8 cellular contexts compared by ENCODE assay signal in the genomic region with DNA sequence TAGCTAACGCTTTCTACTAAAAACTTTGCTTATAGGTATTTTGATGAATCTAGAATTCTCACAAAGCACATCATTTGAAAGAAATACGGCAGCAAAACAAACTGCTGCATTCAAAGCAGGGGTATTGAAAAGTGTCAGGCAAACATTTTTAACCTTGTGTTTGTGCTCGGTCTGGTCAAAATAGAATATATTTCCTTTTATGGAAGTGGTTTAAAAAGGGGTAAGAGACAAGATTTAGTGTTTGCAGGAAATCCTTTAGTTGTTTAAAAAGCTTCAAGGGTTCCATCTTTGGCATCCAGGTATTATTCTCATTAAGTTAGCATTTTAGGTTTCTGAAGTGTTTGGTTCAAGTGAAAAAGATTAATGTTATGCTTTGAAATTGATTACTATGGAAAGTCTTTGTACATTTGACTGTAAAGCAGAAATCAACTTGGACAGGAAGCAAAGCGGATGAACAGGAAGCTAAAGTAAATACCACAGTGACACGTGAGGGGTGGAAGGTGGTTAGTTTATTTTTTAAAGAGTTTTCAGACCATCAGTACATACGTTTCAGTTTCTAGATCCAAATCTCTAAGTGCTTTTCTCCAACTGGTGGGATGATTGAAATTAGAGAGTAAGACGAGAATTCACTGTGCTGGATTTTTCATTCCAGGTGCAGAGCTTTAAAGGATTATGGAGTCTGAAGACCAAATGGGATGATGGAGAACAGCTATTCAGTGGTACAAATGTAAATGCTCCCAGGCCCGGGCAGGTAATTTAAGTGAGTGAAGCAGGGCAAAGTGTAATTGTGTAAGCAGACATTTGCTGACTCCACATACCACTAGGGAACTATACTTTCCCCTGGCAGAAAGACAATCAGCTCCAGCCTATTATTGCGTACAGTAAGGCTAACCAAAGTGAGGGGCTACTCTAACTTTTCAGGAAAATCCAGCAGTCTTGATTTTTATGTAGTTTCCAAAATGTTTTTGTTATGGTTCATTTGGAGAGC.
A peak's percentile ranks its signal among the peaks of the same experiment; 100 is the strongest.
DNase-seq lines count a peak whose midpoint lies in the region; ATAC-seq and TF ChIP-seq lines count a peak whose summit lies in the region.

No MANE protein-coding gene starts in this region.

- H3K9me3 ChIP-seq in BLaER1 treated with 17β-estradiol and CSF1 and Interleukin-3, amounts not matched to agents 10 nM and 100 nM (replicated peaks in 1 of 11), result peaks cover 0 to 30% (median 13%) of the 10 kb centered on the region in 11 experiments; a peak in 17 of 22 replicates
- H3K9me3 ChIP-seq in MG63 (no peaks in the 10 kb centered on the region), colonic mucosa (no peaks in the 10 kb centered on the region)

- intact Hi-C loops in colonic mucosa (cut with DNase I), result no loop called here

- H3K4me1 ChIP-seq in BLaER1 treated with 17β-estradiol and CSF1 and Interleukin-3, amounts not matched to agents 10 nM and 100 nM, result peaks cover 20 to 37% (median 30%) of the 10 kb centered on the region in 10 experiments
- peaks cover 4% of the 10 kb centered on the region for H3K4me1 ChIP-seq in colonic mucosa

- H3K4me2 ChIP-seq in BLaER1 treated with 17β-estradiol and CSF1 and Interleukin-3, amounts not matched to agents 10 nM and 100 nM, result peak overlapping the region; percentile 67 to 91 (median 78)

- ATAC-seq in HG03175 (IDR thresholded peaks at IDR 0.05; ENCODE audit: unreplicated experiment), result peak; percentile 95

- H3K27ac ChIP-seq in BLaER1 treated with 17β-estradiol and CSF1 and Interleukin-3, amounts not matched to agents 10 nM and 100 nM, result peak overlapping the region; percentile 4 to 62 (median 47); a peak in 16 of 22 replicates
- H3K27ac ChIP-seq in temporal lobe (ENCODE audit: low read depth, low read length), result peak overlapping the region; percentile 36
- no peak overlapping the region for H3K27ac ChIP-seq in colonic mucosa

- no peaks in the 10 kb centered on the region for H4K20me1 ChIP-seq in BLaER1 treated with 17β-estradiol and CSF1 and Interleukin-3, amounts not matched to agents 10 nM and 100 nM

- H3K36me3 Mint-ChIP-seq in activated naive CD8-positive, alpha-beta T cell, result no peaks in the 10 kb centered on the region
- no peaks in the 10 kb centered on the region for H3K36me3 Mint-ChIP-seq in HFFc6 (ENCODE audit: low read depth)

- TF ChIP-seq CTCF in HFFc6 (IDR thresholded peaks at IDR 0.05) (no peak), colonic mucosa (IDR thresholded peaks at IDR 0.05) (no peak)

- H3K9me3 Mint-ChIP-seq in activated naive CD8-positive, alpha-beta T cell (ENCODE audit: low read depth), result no peaks in the 10 kb centered on the region
- H3K9me3 Mint-ChIP-seq in HFFc6, result no peaks in the 10 kb centered on the region

- peak overlapping the region; percentile 91 for H3K27ac Mint-ChIP-seq in activated naive CD8-positive, alpha-beta T cell
- no peak overlapping the region for H3K27ac Mint-ChIP-seq in HFFc6

- H3K9ac ChIP-seq in BLaER1 treated with 17β-estradiol and CSF1 and Interleukin-3, amounts not matched to agents 10 nM and 100 nM, result peak overlapping the region in 5 of 11 experiments; percentile 1 to 51 (median 10); a peak in 5 of 22 replicates
- H3K9ac ChIP-seq in colonic mucosa (ENCODE audit: low read depth in 2 of 2, low read length in 2 of 2), result no peak overlapping the region

- peak overlapping the region; percentile 77 for H3K4me3 Mint-ChIP-seq in activated naive CD8-positive, alpha-beta T cell
- no peak overlapping the region for H3K4me3 Mint-ChIP-seq in HFFc6

- no peaks in the 10 kb centered on the region for H3K27me3 Mint-ChIP-seq in activated naive CD8-positive, alpha-beta T cell
- peaks cover 2% of the 10 kb centered on the region; the same call in 1 of the 2 replicates for H3K27me3 Mint-ChIP-seq in HFFc6 (ENCODE audit: insufficient read depth)

- peaks cover 39% of the 10 kb centered on the region for H3K4me1 Mint-ChIP-seq in activated naive CD8-positive, alpha-beta T cell (ENCODE audit: low read depth)
- peaks cover 19% of the 10 kb centered on the region for H3K4me1 Mint-ChIP-seq in HFFc6 (ENCODE audit: low read depth)

- H3K27me3 ChIP-seq in BLaER1 treated with 17β-estradiol and CSF1 and Interleukin-3, amounts not matched to agents 10 nM and 100 nM, result no peaks in the 10 kb centered on the region
- H3K27me3 ChIP-seq in MG63, result no peaks in the 10 kb centered on the region
- no peaks in the 10 kb centered on the region for H3K27me3 ChIP-seq in colonic mucosa

- no peaks in the 10 kb centered on the region for H3K36me3 ChIP-seq in BLaER1 treated with 17β-estradiol and CSF1 and Interleukin-3, amounts not matched to agents 10 nM and 100 nM
- no peaks in the 10 kb centered on the region for H3K36me3 ChIP-seq in MG63
- H3K36me3 ChIP-seq in colonic mucosa, result no peaks in the 10 kb centered on the region

- DNase-seq in GM19238 (ENCODE audit: insufficient read length, low spot score) (peak; percentile 6), MG63 (no peak), HFFc6 (no peak), colonic mucosa (no peak)

- peak overlapping the region in 7 of 10 experiments; percentile 2 to 33 (median 14); a peak in 6 of 20 replicates for H3K4me3 ChIP-seq in BLaER1 treated with 17β-estradiol and CSF1 and Interleukin-3, amounts not matched to agents 10 nM and 100 nM
- no peak overlapping the region for H3K4me3 ChIP-seq in MG63
- no peak overlapping the region for H3K4me3 ChIP-seq in colonic mucosa

Comparison
In these comparisons a context has a peak if more than half of its experiments do, and no peak if none do; other contexts are left out.
1. H3K4me3 ChIP-seq: peak in BLaER1 treated with 17β-estradiol and CSF1 and Interleukin-3, amounts not matched to agents 10 nM and 100 nM (7 of 10); none in MG63 (single experiment) and colonic mucosa (single experiment).